Comparison of ENCODE assay signal across 19 cellular contexts in genomic region chr1:22325531-22326371, GRCh38.
DNase-seq lines count a peak whose midpoint lies in the region; ATAC-seq and TF ChIP-seq lines count a peak whose summit lies in the region.
"Had no signal": no experiment of that assay in that cellular context is flagged by ENCODE, and none has a peak within 500 bp of the region (broad histone marks: within the 10 kb centered on the region; RNA-seq: fewer than 3 reads in every experiment).

No MANE protein-coding gene starts in this region.

- no peaks in the 10 kb centered on the region for H3K27me3 ChIP-seq in BLaER1

- no peaks in the 10 kb centered on the region for H4K20me1 ChIP-seq in BLaER1

- H3K4me1 ChIP-seq in BLaER1, result peaks cover 76% of the 10 kb centered on the region

- no peaks in the 10 kb centered on the region for H3K9me3 ChIP-seq in BLaER1

- DNase-seq in chondrocyte (ENCODE audit: low spot score) (peak; percentile 76), mesenteric fat pad (ENCODE audit: low spot score) (peak; percentile 67), Right ventricle myocardium inferior (ENCODE audit: missing footprints) (no peak)
- DNase-seq in activated CD4-positive, alpha-beta memory T cell treated with anti-CD3 and anti-CD28 coated beads for 36 hours, result no peak
- DNase-seq: CD4-positive, alpha-beta memory T cell; DMS79 treated with DMSO at 0.1 percent for 48 hours; NCI-H1092; NCI-H1694; NCI-H446 treated with DMSO at 0.1 percent for 48 hours; NCI-H774; SHP77 had no signal

- no peaks in the 10 kb centered on the region for H3K9me3 Mint-ChIP-seq in chondrocyte (ENCODE audit: low read depth)
- no peaks in the 10 kb centered on the region for H3K9me3 Mint-ChIP-seq in stimulated activated memory B cell treated with anti-CD40 and anti-IgM and Interleukin-4, amounts not matched to agents 10 μg/mL and 1 μg/mL and 100 μg/mL, for 72 hours
- H3K9me3 Mint-ChIP-seq in activated CD4-positive, alpha-beta memory T cell treated with anti-CD3 and anti-CD28 coated beads for 36 hours, result no peaks in the 10 kb centered on the region
- H3K9me3 Mint-ChIP-seq: CD4-positive, alpha-beta memory T cell; GM23338 had no signal

- no peak overlapping the region for H3K27ac Mint-ChIP-seq in chondrocyte (ENCODE audit: unreplicated experiment)
- no peak overlapping the region for H3K27ac Mint-ChIP-seq in stimulated activated memory B cell treated with anti-CD40 and anti-IgM and Interleukin-4, amounts not matched to agents 10 μg/mL and 1 μg/mL and 100 μg/mL, for 72 hours
- no peak overlapping the region for H3K27ac Mint-ChIP-seq in activated CD4-positive, alpha-beta memory T cell treated with anti-CD3 and anti-CD28 coated beads for 36 hours
- H3K27ac Mint-ChIP-seq: CD4-positive, alpha-beta memory T cell; GM23338 had no signal

- ATAC-seq in stimulated activated memory B cell treated with anti-CD40 and anti-IgM and Interleukin-4, amounts not matched to agents 10 μg/mL and 1 μg/mL and 100 μg/mL, for 72 hours, result peak; percentile 25
- ATAC-seq in HG02970 (IDR thresholded peaks at IDR 0.05; ENCODE audit: low FRiP score, unreplicated experiment) (no peak), GM19467 (IDR thresholded peaks at IDR 0.05; ENCODE audit: unreplicated experiment) (no peak), Right ventricle myocardium inferior (no peak)
- ATAC-seq: GM23338, HepG2, Panc1 had no signal

- no peak for TF ChIP-seq CTCF in chondrocyte (IDR thresholded peaks at IDR 0.05)

- intact Hi-C loops in activated CD4-positive, alpha-beta memory T cell treated with anti-CD3 and anti-CD28 coated beads for 36 hours (cut with micrococcal nuclease), result no loop called here
- intact Hi-C loops in Right ventricle myocardium inferior (cut with DNase I), result no loop called here

- no peak overlapping the region for H3K9ac ChIP-seq in BLaER1
- H3K9ac ChIP-seq: KMS-11 had no signal

- H3K4me3 ChIP-seq in BLaER1, result no peak overlapping the region
- H3K4me3 ChIP-seq: GM23338 had no signal

- peak overlapping the region; percentile 64; the same call in 1 of the 2 replicates for H3K27ac ChIP-seq in BLaER1
- H3K27ac ChIP-seq: KMS-11 had no signal

- no peak overlapping the region for H3K4me3 Mint-ChIP-seq in chondrocyte (ENCODE audit: unreplicated experiment)
- H3K4me3 Mint-ChIP-seq in stimulated activated memory B cell treated with anti-CD40 and anti-IgM and Interleukin-4, amounts not matched to agents 10 μg/mL and 1 μg/mL and 100 μg/mL, for 72 hours, result no peak overlapping the region
- H3K4me3 Mint-ChIP-seq in activated CD4-positive, alpha-beta memory T cell treated with anti-CD3 and anti-CD28 coated beads for 36 hours, result no peak overlapping the region
- H3K4me3 Mint-ChIP-seq: CD4-positive, alpha-beta memory T cell; GM23338 had no signal

- H3K36me3 ChIP-seq in BLaER1, result no peaks in the 10 kb centered on the region

- peaks cover 7% of the 10 kb centered on the region for H3K27me3 Mint-ChIP-seq in chondrocyte (ENCODE audit: low read depth)
- peaks cover 24% of the 10 kb centered on the region for H3K27me3 Mint-ChIP-seq in stimulated activated memory B cell treated with anti-CD40 and anti-IgM and Interleukin-4, amounts not matched to agents 10 μg/mL and 1 μg/mL and 100 μg/mL, for 72 hours
- peaks cover 1% of the 10 kb centered on the region for H3K27me3 Mint-ChIP-seq in activated CD4-positive, alpha-beta memory T cell treated with anti-CD3 and anti-CD28 coated beads for 36 hours

- POLR2A ChIA-PET in activated CD4-positive, alpha-beta memory T cell treated with anti-CD3 and anti-CD28 coated beads for 36 hours (lab: Charles Lee), result interaction anchor here (0.7 kb wide), 1 partner anchor 554 kb away, joined by 3 read pairs; no protein-coding TSS in a partner anchor

- H3K36me3 Mint-ChIP-seq in chondrocyte (ENCODE audit: low read depth), result no peaks in the 10 kb centered on the region
- H3K36me3 Mint-ChIP-seq in stimulated activated memory B cell treated with anti-CD40 and anti-IgM and Interleukin-4, amounts not matched to agents 10 μg/mL and 1 μg/mL and 100 μg/mL, for 72 hours, result no peaks in the 10 kb centered on the region
- H3K36me3 Mint-ChIP-seq in activated CD4-positive, alpha-beta memory T cell treated with anti-CD3 and anti-CD28 coated beads for 36 hours, result no peaks in the 10 kb centered on the region
- H3K36me3 Mint-ChIP-seq: CD4-positive, alpha-beta memory T cell had no signal

- H3K4me1 Mint-ChIP-seq in chondrocyte (ENCODE audit: low read depth), result no peaks in the 10 kb centered on the region
- no peaks in the 10 kb centered on the region for H3K4me1 Mint-ChIP-seq in stimulated activated memory B cell treated with anti-CD40 and anti-IgM and Interleukin-4, amounts not matched to agents 10 μg/mL and 1 μg/mL and 100 μg/mL, for 72 hours
- no peaks in the 10 kb centered on the region for H3K4me1 Mint-ChIP-seq in activated CD4-positive, alpha-beta memory T cell treated with anti-CD3 and anti-CD28 coated beads for 36 hours (ENCODE audit: low read depth)
- H3K4me1 Mint-ChIP-seq: CD4-positive, alpha-beta memory T cell had no signal

- CTCF ChIA-PET in activated CD4-positive, alpha-beta memory T cell treated with anti-CD3 and anti-CD28 coated beads for 36 hours (lab: Charles Lee), result no interaction called here

- peak overlapping the region; percentile 75 for H3K4me2 ChIP-seq in BLaER1
- H3K4me2 ChIP-seq: GM23338, KMS-11 had no signal

Comparison
In these comparisons a context has a peak if more than half of its experiments do, and no peak if none do; other contexts are left out.
1. DNase-seq: peak in chondrocyte (single experiment) and mesenteric fat pad (single experiment); none in activated CD4-positive, alpha-beta memory T cell treated with anti-CD3 and anti-CD28 coated beads for 36 hours (single experiment) and Right ventricle myocardium inferior (single experiment).